In the genomic region with DNA sequence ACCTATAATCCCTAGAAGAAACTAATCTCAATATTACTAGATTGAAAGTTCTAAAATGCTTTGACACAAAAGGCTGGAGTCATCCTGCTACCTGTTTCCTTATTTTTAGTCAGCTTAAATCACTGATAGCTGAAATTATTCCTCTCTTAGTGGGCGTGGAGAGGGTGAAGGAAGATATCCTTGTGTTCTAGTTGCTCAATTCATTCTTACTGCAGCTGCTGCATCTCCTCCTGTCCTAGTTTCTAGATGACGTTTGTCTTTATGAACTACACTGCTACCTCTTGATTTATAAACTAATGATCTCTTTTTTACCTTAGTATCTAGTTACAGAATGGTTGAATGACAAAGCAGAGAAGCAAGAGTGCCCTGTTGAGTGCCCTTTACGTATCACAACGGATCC, we compare ENCODE assay signal across 20 cellular contexts. TPM values are rescaled to one million over a fixed set of nuclear protein-coding genes. Genes with fewer than 3 reads are reported as not detected.
DNase-seq lines count a peak whose midpoint lies in the region; ATAC-seq and TF ChIP-seq lines count a peak whose summit lies in the region.
"Had no signal": no experiment of that assay in that cellular context is flagged by ENCODE, and none has a peak within 500 bp of the region (broad histone marks: within the 10 kb centered on the region; RNA-seq: fewer than 3 reads in every experiment).

No MANE protein-coding gene starts in this region.

- no peak overlapping the region for H2AK9ac ChIP-seq in IMR-90 (replicated peaks; ENCODE audit: low read depth, low read length, poor library complexity)

- no peak overlapping the region for H3K18ac ChIP-seq in IMR-90 (ENCODE audit: low read depth, low read length)

- no peak overlapping the region for H3K23ac ChIP-seq in IMR-90 (ENCODE audit: low read depth, low read length)

- H4K5ac ChIP-seq in IMR-90 (ENCODE audit: low read depth, low read length): no peak overlapping the region

- H3K4me3 Mint-ChIP-seq in activated naive CD4-positive, alpha-beta T cell treated with anti-CD3 and anti-CD28 coated beads for 36 hours: no peak overlapping the region
- H3K4me3 Mint-ChIP-seq in endothelial cell (ENCODE audit: unreplicated experiment): peak overlapping the region; percentile 4
- no peak overlapping the region for H3K4me3 Mint-ChIP-seq in stimulated activated naive B cell treated with anti-CD40 and anti-IgM and Interleukin-4, amounts not matched to agents 10 μg/mL and 1 μg/mL and 100 μg/mL, for 72 hours

- H3K14ac ChIP-seq in IMR-90 (replicated peaks; ENCODE audit: low read depth, low read length): no peak overlapping the region

- H3K4me1 Mint-ChIP-seq in activated naive CD4-positive, alpha-beta T cell treated with anti-CD3 and anti-CD28 coated beads for 36 hours (ENCODE audit: low read depth): peaks cover 16% of the 10 kb centered on the region
- no peaks in the 10 kb centered on the region for H3K4me1 Mint-ChIP-seq in endothelial cell (ENCODE audit: unreplicated experiment)
- H3K4me1 Mint-ChIP-seq in stimulated activated naive B cell treated with anti-CD40 and anti-IgM and Interleukin-4, amounts not matched to agents 10 μg/mL and 1 μg/mL and 100 μg/mL, for 72 hours: peaks cover 8 to 26% of the 10 kb centered on the region in 2 donors

- no peaks in the 10 kb centered on the region for H3K9me3 Mint-ChIP-seq in activated naive CD4-positive, alpha-beta T cell treated with anti-CD3 and anti-CD28 coated beads, Interleukin-2, amount 50 U/mL, for 72 hours
- H3K9me3 Mint-ChIP-seq in activated naive CD4-positive, alpha-beta T cell treated with anti-CD3 and anti-CD28 coated beads for 36 hours: no peaks in the 10 kb centered on the region
- H3K9me3 Mint-ChIP-seq in endothelial cell (ENCODE audit: unreplicated experiment): no peaks in the 10 kb centered on the region
- H3K9me3 Mint-ChIP-seq in stimulated activated naive B cell treated with anti-CD40 and anti-IgM and Interleukin-4, amounts not matched to agents 10 μg/mL and 1 μg/mL and 100 μg/mL, for 72 hours: no peaks in the 10 kb centered on the region

- no peak for TF ChIP-seq POLR2A in IMR-90 (IDR thresholded peaks at IDR 0.05; ENCODE audit: low read depth, low read length)

- H2BK15ac ChIP-seq in IMR-90 (ENCODE audit: low read depth, low read length): no peak overlapping the region

- H3K79me1 ChIP-seq in IMR-90 (ENCODE audit: low read depth in 1 of 2, low read length in 2 of 2): peaks cover 26 to 52% of the 10 kb centered on the region in 2 experiments

- no TSS peak for BruUV-seq in IMR-90 (replicated peaks; lab: Mats Ljungman, UMichigan)

- no peak overlapping the region for H3K4ac ChIP-seq in IMR-90 (ENCODE audit: low read depth, low read length)

- H4K8ac ChIP-seq in IMR-90 (ENCODE audit: low read depth in 2 of 2, low read length in 2 of 2): no peak overlapping the region

- H3K4me2 ChIP-seq in IMR-90 (ENCODE audit: low read depth, low read length): no peak overlapping the region

- H3K27ac Mint-ChIP-seq in activated naive CD4-positive, alpha-beta T cell treated with anti-CD3 and anti-CD28 coated beads, Interleukin-2, amount 50 U/mL, for 72 hours: peak overlapping the region; percentile 6 to 84
- no peak overlapping the region for H3K27ac Mint-ChIP-seq in activated naive CD4-positive, alpha-beta T cell treated with anti-CD3 and anti-CD28 coated beads for 36 hours
- H3K27ac Mint-ChIP-seq in endothelial cell (ENCODE audit: unreplicated experiment): no peak overlapping the region
- peak overlapping the region; percentile 65 for H3K27ac Mint-ChIP-seq in stimulated activated naive B cell treated with anti-CD40 and anti-IgM and Interleukin-4, amounts not matched to agents 10 μg/mL and 1 μg/mL and 100 μg/mL, for 72 hours

- intact Hi-C loops in activated naive CD4-positive, alpha-beta T cell treated with anti-CD3 and anti-CD28 coated beads for 36 hours (cut with micrococcal nuclease): no loop called here
- intact Hi-C loops in IMR-90 (cut with micrococcal nuclease): no loop called here

- H2AFZ ChIP-seq in IMR-90 (replicated peaks; ENCODE audit: low read length, poor library complexity): no peak overlapping the region

- ATAC-seq in activated naive CD4-positive, alpha-beta T cell treated with anti-CD3 and anti-CD28 coated beads, Interleukin-2, amount 50 U/mL, for 72 hours: peak in 1 of 2 donors; percentile 23
- no peak for ATAC-seq in IMR-90 (ENCODE audit: low read depth)
- ATAC-seq in stimulated activated naive B cell treated with anti-CD40 and anti-IgM and Interleukin-4, amounts not matched to agents 10 μg/mL and 1 μg/mL and 100 μg/mL, for 72 hours (replicated peaks): no peak
- ATAC-seq: lower lobe of right lung had no signal

- no peak overlapping the region for H2BK5ac ChIP-seq in IMR-90 (ENCODE audit: low read depth, low read length, poor library complexity, severe bottlenecking)

- no peak overlapping the region for H2BK20ac ChIP-seq in IMR-90 (ENCODE audit: low read depth, low read length)

- H3K27me3 ChIP-seq in IMR-90 (ENCODE audit: control insufficient read depth, insufficient read depth, low read length): no peaks in the 10 kb centered on the region
- H3K27me3 ChIP-seq: tibial artery had no signal

- H3K4me1 ChIP-seq in IMR-90 (ENCODE audit: control insufficient read depth, insufficient read depth, low read length): no peaks in the 10 kb centered on the region; the same call in 1 of the 2 replicates
- H3K4me1 ChIP-seq: lower lobe of right lung, prostate gland, tibial artery had no signal

- TF ChIP-seq CTCF in IMR-90 (conservative IDR thresholded peaks at IDR 0.05; ENCODE audit: low read depth, low read length) (no peak), endothelial cell (IDR thresholded peaks at IDR 0.05; ENCODE audit: unreplicated experiment) (no peak)

- H3K4me3 ChIP-seq in IMR-90 (ENCODE audit: insufficient read depth, low read depth, low read length): no peak overlapping the region
- H3K4me3 ChIP-seq: lower lobe of right lung, prostate gland, skin epidermis, tibial artery had no signal

- H3K9me3 ChIP-seq in IMR-90 (ENCODE audit: control insufficient read depth, insufficient read depth, low read length): no peaks in the 10 kb centered on the region
- H3K9me3 ChIP-seq: lower lobe of right lung, prostate gland, tibial artery had no signal

- no peak for DNase-seq in activated naive CD4-positive, alpha-beta T cell treated with anti-CD3 and anti-CD28 coated beads, Interleukin-2, amount 50 U/mL, for 72 hours (ENCODE audit: low spot score in 2 of 2)
- DNase-seq in activated naive CD4-positive, alpha-beta T cell treated with anti-CD3 and anti-CD28 coated beads for 36 hours: no peak
- DNase-seq in IMR-90: no peak
- DNase-seq in endothelial cell (ENCODE audit: low spot score): no peak
- no peak for DNase-seq in stimulated activated naive B cell treated with anti-CD40 and anti-IgM and Interleukin-4, amounts not matched to agents 10 μg/mL and 1 μg/mL and 100 μg/mL, for 72 hours
- no peak for DNase-seq in AG08395 (ENCODE audit: low spot score)
- no peak for DNase-seq in GM03348 (ENCODE audit: low spot score)
- DNase-seq: activated CD4-positive, alpha-beta T cell treated with anti-CD3 and anti-CD28 coated beads, Interleukin-2, amount 50 U/mL, for 1 hour; activated naive CD4-positive, alpha-beta T cell treated with Interleukin-2 at 50 U/mL for 16 hours; dermis blood vessel endothelial cell; kidney; lower lobe of right lung; NCI-H1092 treated with DMSO at 0.1 percent for 48 hours; NCI-H187 treated with DMSO at 0.1 percent for 48 hours; NCI-H69; stimulated activated CD4-positive, alpha-beta T cell treated with anti-CD3 and anti-CD28 coated beads, Interleukin-2, amount 100 ng/mL, for 24 hours; tibial artery had no signal

- WGBS in IMR-90 (ENCODE audit: extremely low coverage in 2 of 2, insufficient read length in 1 of 2), 2 experiments: no CpG with 5 or more reads among the region's 4 CpGs

- H3K36me3 ChIP-seq in IMR-90 (ENCODE audit: control insufficient read depth, insufficient read depth, low read length): peaks cover 58% of the 10 kb centered on the region

- POLR2A ChIA-PET in IMR-90 (lab: Charles Lee; ENCODE audit: unreplicated experiment): no interaction called here

- H3K9me1 ChIP-seq in IMR-90 (ENCODE audit: insufficient read depth, low read length): peaks cover 2% of the 10 kb centered on the region; the same call in 1 of the 2 replicates

- dilution Hi-C loops in IMR-90 (cut with HindIII; ENCODE audit: low sequenced_read_pairs, unreplicated experiment): no loop called here

- no peak for TF ChIP-seq RAD21 in IMR-90 (IDR thresholded peaks at IDR 0.05; ENCODE audit: low read length)

- peaks cover 20 to 50% of the 10 kb centered on the region in 2 donors for H3K36me3 Mint-ChIP-seq in activated naive CD4-positive, alpha-beta T cell treated with anti-CD3 and anti-CD28 coated beads, Interleukin-2, amount 50 U/mL, for 72 hours
- peaks cover 48% of the 10 kb centered on the region for H3K36me3 Mint-ChIP-seq in activated naive CD4-positive, alpha-beta T cell treated with anti-CD3 and anti-CD28 coated beads for 36 hours (ENCODE audit: low read depth)
- H3K36me3 Mint-ChIP-seq in endothelial cell (ENCODE audit: low read depth, unreplicated experiment): peaks cover 49% of the 10 kb centered on the region
- H3K36me3 Mint-ChIP-seq in stimulated activated naive B cell treated with anti-CD40 and anti-IgM and Interleukin-4, amounts not matched to agents 10 μg/mL and 1 μg/mL and 100 μg/mL, for 72 hours: peaks cover 41 to 47% of the 10 kb centered on the region in 2 donors

- H3K9ac ChIP-seq in IMR-90 (ENCODE audit: low read depth, low read length): no peak overlapping the region

- no peak overlapping the region for H2BK120ac ChIP-seq in IMR-90 (ENCODE audit: low read depth, low read length)

- no peak overlapping the region for H4K91ac ChIP-seq in IMR-90 (ENCODE audit: insufficient read depth, low read depth, low read length)

- peak overlapping the region; percentile 25; the same call in 1 of the 2 replicates for H3K27ac ChIP-seq in IMR-90 (ENCODE audit: insufficient read depth, low read length)
- H3K27ac ChIP-seq: C4-2B, lower lobe of right lung, prostate gland, skin epidermis, tibial artery had no signal

- H3K27me3 Mint-ChIP-seq in activated naive CD4-positive, alpha-beta T cell treated with anti-CD3 and anti-CD28 coated beads for 36 hours (ENCODE audit: low read depth): no peaks in the 10 kb centered on the region
- no peaks in the 10 kb centered on the region for H3K27me3 Mint-ChIP-seq in endothelial cell (ENCODE audit: unreplicated experiment)
- H3K27me3 Mint-ChIP-seq in stimulated activated naive B cell treated with anti-CD40 and anti-IgM and Interleukin-4, amounts not matched to agents 10 μg/mL and 1 μg/mL and 100 μg/mL, for 72 hours: no peaks in the 10 kb centered on the region

- H4K20me1 ChIP-seq in IMR-90 (ENCODE audit: insufficient read depth, low read length): peaks cover 19% of the 10 kb centered on the region

- in situ Hi-C loops in IMR-90 (cut with MboI; ENCODE audit: low sequenced_read_pairs): no loop called here

- no peak overlapping the region for H2AK5ac ChIP-seq in IMR-90 (ENCODE audit: low read depth, low read length)

- H3K56ac ChIP-seq in IMR-90 (ENCODE audit: extremely low read depth, insufficient read depth, low read length): no peak overlapping the region

- CTCF ChIA-PET in activated naive CD4-positive, alpha-beta T cell treated with anti-CD3 and anti-CD28 coated beads for 36 hours (lab: Charles Lee): no interaction called here
- CTCF ChIA-PET in IMR-90 (lab: Yijun Ruan, JAX): interaction anchor here (1.1 kb wide), 1 partner anchor 12 kb away, joined by 3 read pairs; no protein-coding TSS in a partner anchor

RNA-seq across cellular contexts. Expression of gene SETD5, which starts 50.7 kb away (rescaled TPM):
- 100 to 1,000 TPM; 158 to 170 TPM for total RNA-seq in activated naive CD4-positive, alpha-beta T cell treated with anti-CD3 and anti-CD28 coated beads, Interleukin-2, amount 50 U/mL, for 72 hours
- 100 to 1,000 TPM; 125 to 133 TPM for total RNA-seq in activated naive CD4-positive, alpha-beta T cell treated with anti-CD3 and anti-CD28 coated beads for 36 hours
- total RNA-seq in IMR-90 (2012; rRNA removed): 50.0 and 62.9 TPM in 2 replicates
- polyA plus RNA-seq in IMR-90 (2012; rRNA removed): 42.7 and 45.1 TPM in 2 replicates
- 14.4 and 24.9 TPM in 2 replicates for polyA plus RNA-seq in IMR-90 (2012; cell fraction: cytosol; rRNA removed)
- 87.1 and 210 TPM in 2 replicates for polyA plus RNA-seq in IMR-90 (2012; cell fraction: nucleus; rRNA removed; ENCODE audit: low replicate concordance)
- 246 TPM for total RNA-seq in endothelial cell (ENCODE audit: unreplicated experiment)

Comparison
In these comparisons a context has a peak if more than half of its experiments do, and no peak if none do; other contexts are left out.
1. H3K27ac Mint-ChIP-seq: peak in activated naive CD4-positive, alpha-beta T cell treated with anti-CD3 and anti-CD28 coated beads, Interleukin-2, amount 50 U/mL, for 72 hours (2 of 2) and stimulated activated naive B cell treated with anti-CD40 and anti-IgM and Interleukin-4, amounts not matched to agents 10 μg/mL and 1 μg/mL and 100 μg/mL, for 72 hours (single experiment); none in activated naive CD4-positive, alpha-beta T cell treated with anti-CD3 and anti-CD28 coated beads for 36 hours (single experiment) and endothelial cell (single experiment).